Comparison of ENCODE assay signal across 8 cellular contexts in the genomic region with DNA sequence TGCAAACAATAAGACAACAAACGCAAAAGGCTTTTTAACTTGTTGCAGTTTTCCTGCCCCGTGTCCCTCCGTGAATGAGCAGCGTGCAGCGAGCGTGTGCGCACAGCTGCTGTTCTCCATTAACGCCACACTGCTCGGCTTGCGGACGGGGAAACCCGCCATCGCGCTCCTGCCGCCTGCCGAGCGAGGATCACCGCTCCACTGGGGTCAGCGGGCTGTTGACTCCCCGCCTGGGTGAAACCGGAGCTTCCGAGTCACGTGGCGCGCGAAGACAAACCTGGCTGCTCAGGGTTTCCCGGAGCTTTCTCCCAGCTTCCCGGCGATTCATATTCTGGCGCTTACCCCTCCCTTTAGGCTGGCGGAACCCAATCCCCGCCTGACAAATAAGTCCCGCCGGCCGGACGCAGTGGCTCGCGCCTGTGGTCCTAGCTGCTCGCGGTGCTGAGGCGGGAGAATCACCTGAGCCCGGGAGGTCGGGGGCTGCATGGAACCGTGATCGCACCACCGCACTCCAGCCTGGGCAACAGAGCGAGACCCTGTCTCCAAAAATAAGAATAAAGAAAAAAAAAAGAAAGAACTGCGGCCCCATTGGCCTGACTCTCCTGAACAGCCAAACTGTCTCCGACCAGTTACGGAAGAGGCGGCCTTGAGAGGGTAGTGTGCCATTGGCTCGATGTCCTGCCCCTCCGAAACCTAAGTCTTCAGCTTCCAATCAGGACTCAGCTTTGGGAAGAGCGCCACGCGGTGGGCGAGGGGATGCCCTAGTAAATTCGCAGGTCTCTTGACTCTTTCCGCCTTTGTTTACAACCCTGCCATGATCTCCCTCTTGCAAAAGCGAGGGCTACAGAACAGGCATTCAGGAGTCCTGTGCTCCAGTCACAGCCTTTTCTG. TPM values are rescaled to one million over a fixed set of nuclear protein-coding genes. Genes with fewer than 3 reads are reported as not detected.
DNase-seq lines count a peak whose midpoint lies in the region; ATAC-seq and TF ChIP-seq lines count a peak whose summit lies in the region.

A gene with protein sequence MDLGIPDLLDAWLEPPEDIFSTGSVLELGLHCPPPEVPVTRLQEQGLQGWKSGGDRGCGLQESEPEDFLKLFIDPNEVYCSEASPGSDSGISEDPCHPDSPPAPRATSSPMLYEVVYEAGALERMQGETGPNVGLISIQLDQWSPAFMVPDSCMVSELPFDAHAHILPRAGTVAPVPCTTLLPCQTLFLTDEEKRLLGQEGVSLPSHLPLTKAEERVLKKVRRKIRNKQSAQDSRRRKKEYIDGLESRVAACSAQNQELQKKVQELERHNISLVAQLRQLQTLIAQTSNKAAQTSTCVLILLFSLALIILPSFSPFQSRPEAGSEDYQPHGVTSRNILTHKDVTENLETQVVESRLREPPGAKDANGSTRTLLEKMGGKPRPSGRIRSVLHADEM (plus strand): TSS at position 794 of the 891 bp plus-strand sequence. CDS start 624 bp downstream, outside the sequence.

- H3K4me3 ChIP-seq in fibroblast of pulmonary artery (replicated peaks; ENCODE audit: low read depth, low read length) (peak within 1 kb of the TSS; percentile 73), stomach (peak within 1 kb of the TSS; percentile 48 to 57 (median 54))

- DNase-seq in H4 (ENCODE audit: low spot score) (peak; percentile 98), RPMI7951 (ENCODE audit: low read depth) (peak; percentile 96), fibroblast of pulmonary artery (ENCODE audit: low read depth) (peak; percentile 99), stomach (peak; percentile 93)
- DNase-seq in activated T-helper 9 cell treated with anti-CD3 and anti-CD28 coated beads, Interleukin-2, amount 50 U/mL, for 16 hours (ENCODE audit: low read depth) = peak; percentile 74
- DNase-seq in natural killer cell treated with Interleukin-12 subunit alpha and Interleukin-12 subunit beta and Interleukin-15 and Interleukin-18, amount 100 ng/mL, for 72 hours (ENCODE audit: low spot score) = peak; percentile 89

- no peak for TF ChIP-seq EP300 in stomach (IDR thresholded peaks at IDR 0.05)

- TF ChIP-seq POLR2A in stomach (IDR thresholded peaks at IDR 0.05) = peak in 2 of 4 donors; percentile 54 to 56

- intact Hi-C loops in stomach (cut with DNase I; ENCODE audit: low total_unique reads) = no loop called here

- TF ChIP-seq CTCF in LNCAP (IDR thresholded peaks at IDR 0.05) (peak; percentile 54; the same call in 1 of the 2 replicates), fibroblast of pulmonary artery (IDR thresholded peaks at IDR 0.05; ENCODE audit: low read length, missing control alignments) (peak; percentile 51), stomach (IDR thresholded peaks at IDR 0.05) (peak in 4 of 7 experiments; percentile 14 to 45 (median 23))

- H3K27ac Mint-ChIP-seq in natural killer cell treated with Interleukin-12 subunit alpha and Interleukin-12 subunit beta and Interleukin-15 and Interleukin-18, amount 100 ng/mL, for 72 hours = peak within 1 kb of the TSS; percentile 93 to 97

- 0 to 1% (median 0%) methylated on average over 46 to 60 of the region's 60 CpGs for WGBS in stomach, 5 donors

- H3K4me1 ChIP-seq in ES-I3 (ENCODE audit: insufficient read depth, low read length) (peaks cover 8% of the 10 kb centered on the region; the same call in 1 of the 2 replicates), stomach (peaks cover 25 to 57% (median 49%) of the 10 kb centered on the region in 4 donors)

- H3K4me3 Mint-ChIP-seq in natural killer cell treated with Interleukin-12 subunit alpha and Interleukin-12 subunit beta and Interleukin-15 and Interleukin-18, amount 100 ng/mL, for 72 hours = peak within 1 kb of the TSS; percentile 89

- peaks cover 51 to 56% of the 10 kb centered on the region in 2 donors for H3K4me1 Mint-ChIP-seq in natural killer cell treated with Interleukin-12 subunit alpha and Interleukin-12 subunit beta and Interleukin-15 and Interleukin-18, amount 100 ng/mL, for 72 hours (ENCODE audit: low read depth in 2 of 2)

- H3K36me3 Mint-ChIP-seq in natural killer cell treated with Interleukin-12 subunit alpha and Interleukin-12 subunit beta and Interleukin-15 and Interleukin-18, amount 100 ng/mL, for 72 hours = no peaks in the 10 kb centered on the region

- H3K9me3 ChIP-seq in ES-I3 (ENCODE audit: control insufficient read depth, insufficient read depth, low read length) (no peaks in the 10 kb centered on the region), stomach (no peaks in the 10 kb centered on the region)

- H3K27me3 Mint-ChIP-seq in natural killer cell treated with Interleukin-12 subunit alpha and Interleukin-12 subunit beta and Interleukin-15 and Interleukin-18, amount 100 ng/mL, for 72 hours = no peaks in the 10 kb centered on the region

- H3K36me3 ChIP-seq in ES-I3 (ENCODE audit: insufficient read depth, low read length) (no peaks in the 10 kb centered on the region), stomach (peaks cover 0 to 3% (median under 1%) of the 10 kb centered on the region in 4 donors)

- no peaks in the 10 kb centered on the region for H3K27me3 ChIP-seq in stomach

- peak; percentile 89 to 91 for ATAC-seq in natural killer cell treated with Interleukin-12 subunit alpha and Interleukin-12 subunit beta and Interleukin-15 and Interleukin-18, amount 100 ng/mL, for 72 hours

- H3K9ac ChIP-seq in ES-I3 (ENCODE audit: low read depth, low read length) = peak within 1 kb of the TSS; percentile 71

- H3K27ac ChIP-seq in stomach = peak within 1 kb of the TSS; percentile 86 to 97 (median 91)

- no peaks in the 10 kb centered on the region for H3K9me3 Mint-ChIP-seq in natural killer cell treated with Interleukin-12 subunit alpha and Interleukin-12 subunit beta and Interleukin-15 and Interleukin-18, amount 100 ng/mL, for 72 hours

RNA-seq across cellular contexts. Expression of the gene that starts here (rescaled TPM):
- 9.6 and 13.3 TPM in 2 replicates for total RNA-seq in H4 (2014; rRNA removed; shearing (Covaris generic))
- 7.0 and 10.4 TPM in 2 replicates for total RNA-seq in RPMI7951 (2014; rRNA removed; shearing (Covaris generic))
- 1 to 10 TPM; 4.5 to 6.1 TPM for total RNA-seq in natural killer cell treated with Interleukin-12 subunit alpha and Interleukin-12 subunit beta and Interleukin-15 and Interleukin-18, amount 100 ng/mL, for 72 hours
- 10 to 100 TPM in 1 of 5 donors, 1 to 10 TPM in 3, not detected in 1; 2.7 to 16.7 (median 7.3) TPM for total RNA-seq in stomach
- polyA plus RNA-seq in stomach = 10 to 100 TPM; 10.9 to 32.9 (median 11.8) TPM

Comparison
In these comparisons a context has a peak if more than half of its experiments do, and no peak if none do; other contexts are left out.
1. Peak in every context shown above with its lines: DNase-seq, ATAC-seq, H3K4me3 ChIP-seq and H3K27ac ChIP-seq.